In genomic region chr13:106373304-106373988, GRCh38 we compare ENCODE assay signal across 8 cellular contexts.
DNase-seq lines count a peak whose midpoint lies in the region; ATAC-seq, FAIRE-seq and TF ChIP-seq lines count a peak whose summit lies in the region.

No MANE protein-coding gene starts in this region.

- H3K4me3 Mint-ChIP-seq in brain = peak overlapping the region in 1 of 5 experiments; percentile 30

- no peak for FAIRE-seq in frontal cortex (lab: Jason Lieb, UNC)

- peaks cover 21% of the 10 kb centered on the region for H3K4me1 Mint-ChIP-seq in brain

- peaks cover 0 to 6% (median 4%) of the 10 kb centered on the region in 5 experiments for H3K9me3 Mint-ChIP-seq in brain

- peak; percentile 72 for ATAC-seq in GM21515 (IDR thresholded peaks at IDR 0.05; ENCODE audit: unreplicated experiment)
- peak; percentile 60 for ATAC-seq in HG03469 (IDR thresholded peaks at IDR 0.05; ENCODE audit: unreplicated experiment)

- peaks cover 5% of the 10 kb centered on the region for H3K27me3 Mint-ChIP-seq in brain

- DNase-seq in DMS79 (lab: John Stamatoyannopoulos, UW) (peak; percentile 83), cerebellum (ENCODE audit: low spot score) (no peak), amygdala (lab: John Stamatoyannopoulos, UW) (no peak), frontal cortex (ENCODE audit: low spot score in 2 of 2) (no peak)
- DNase-seq in effector CD8-positive, alpha-beta T cell (lab: John Stamatoyannopoulos, UW) = no peak

- peak overlapping the region in 4 of 5 experiments; percentile 52 to 72 (median 62) for H3K27ac Mint-ChIP-seq in brain

- TF ChIP-seq CTCF in brain (conservative IDR thresholded peaks at IDR 0.05) = no peak

- H3K36me3 Mint-ChIP-seq in brain = no peaks in the 10 kb centered on the region
